Comparison of ENCODE assay signal across 36 cellular contexts in genomic region chr10:5073659-5074058, GRCh38.
"Had no signal": no experiment of that assay in that cellular context is flagged by ENCODE, and none has a peak within 500 bp of the region (broad histone marks: within the 10 kb centered on the region; RNA-seq: fewer than 3 reads in every experiment).

No MANE protein-coding gene starts in this region.

- ATAC-seq: activated CD8-positive, alpha-beta memory T cell treated with anti-CD3 and anti-CD28 coated beads, Interleukin-2, amount 10 ng/mL, durations not matched to agents 7 days and 5 days; activated T-cell treated with anti-CD3 and anti-CD28 coated beads, Interleukin-2, amount 50 U/mL, for 72 hours; activated T-helper 17 cell treated with anti-CD3 and anti-CD28 coated beads, Interleukin-2, amount 50 U/mL, for 72 hours; body of pancreas had no signal

- H3K36me3 Mint-ChIP-seq: activated CD8-positive, alpha-beta memory T cell treated with anti-CD3 and anti-CD28 coated beads, Interleukin-2, amount 10 ng/mL, durations not matched to agents 7 days and 5 days; activated naive CD4-positive, alpha-beta T cell treated with anti-CD3 and anti-CD28 coated beads, Interleukin-2, amount 50 U/mL, for 24 hours; activated naive CD8-positive, alpha-beta T cell treated with anti-CD3 and anti-CD28 coated beads, Interleukin-2, amount 10 ng/mL, durations not matched to agents 7 days and 5 days had no signal

- DNase-seq: activated CD4-positive, alpha-beta memory T cell treated with anti-CD3 and anti-CD28 coated beads, Interleukin-2, amount 10 ng/mL, durations not matched to agents 7 days and 5 days; activated CD4-positive, alpha-beta T cell treated with anti-CD3 and anti-CD28 coated beads for 1 hour; activated CD4-positive, alpha-beta T cell treated with anti-CD3 and anti-CD28 coated beads for 48 hours; activated CD4-positive, CD25-positive, alpha-beta regulatory T cell; activated CD8-positive, alpha-beta memory T cell treated with anti-CD3 and anti-CD28 coated beads for 24 hours; activated CD8-positive, alpha-beta memory T cell treated with anti-CD3 and anti-CD28 coated beads, Interleukin-2, amount 10 ng/mL, durations not matched to agents 7 days and 5 days; activated gamma-delta T cell; activated naive CD4-positive, alpha-beta T cell treated with Interleukin-2 at 50 U/mL for 16 hours; activated naive CD8-positive, alpha-beta T cell treated with anti-CD3 and anti-CD28 coated beads, Interleukin-2, amount 10 ng/mL, durations not matched to agents 7 days and 5 days; activated T-cell treated with anti-CD3 and anti-CD28 coated beads, Interleukin-2, amount 50 U/mL, for 1 hour; activated T-cell treated with anti-CD3 and anti-CD28 coated beads, Interleukin-2, amount 50 U/mL, for 72 hours; adrenal gland; body of pancreas; Kasumi-1; KG1; MG63; NCI-H1048; NCI-H1105 treated with DMSO at 0.1 percent for 48 hours; NCI-H1436; NCI-H1694; NCI-H1930; NCI-H2081 treated with DMSO at 0.1 percent for 48 hours; NCI-H226; NCI-H446 treated with DMSO at 0.1 percent for 48 hours; NCI-H524; Peyer's patch; RPMI8226; SW 1271; T-helper 1 cell; T-helper 2 cell; T-helper 9 cell; WERI-Rb-1 had no signal

- H3K27me3 Mint-ChIP-seq: activated CD8-positive, alpha-beta memory T cell treated with anti-CD3 and anti-CD28 coated beads, Interleukin-2, amount 10 ng/mL, durations not matched to agents 7 days and 5 days had no signal

- H3K4me3 Mint-ChIP-seq: activated CD4-positive, alpha-beta memory T cell treated with anti-CD3 and anti-CD28 coated beads, Interleukin-2, amount 10 ng/mL, durations not matched to agents 7 days and 5 days; activated CD8-positive, alpha-beta memory T cell treated with anti-CD3 and anti-CD28 coated beads, Interleukin-2, amount 10 ng/mL, durations not matched to agents 7 days and 5 days; activated naive CD4-positive, alpha-beta T cell treated with anti-CD3 and anti-CD28 coated beads, Interleukin-2, amount 50 U/mL, for 24 hours; activated naive CD8-positive, alpha-beta T cell treated with anti-CD3 and anti-CD28 coated beads, Interleukin-2, amount 10 ng/mL, durations not matched to agents 7 days and 5 days; activated T-cell treated with anti-CD3 and anti-CD28 coated beads, Interleukin-2, amount 50 U/mL, for 72 hours; activated T-helper 17 cell treated with anti-CD3 and anti-CD28 coated beads, Interleukin-2, amount 50 U/mL, for 72 hours had no signal

- H3K36me3 ChIP-seq: adrenal gland, breast epithelium, MG63, Peyer's patch, WERI-Rb-1 had no signal

- H3K4me3 ChIP-seq: adrenal gland, body of pancreas, breast epithelium, MG63, Peyer's patch had no signal

- FAIRE-seq: astrocyte had no signal

- H3K9me3 Mint-ChIP-seq: activated naive CD4-positive, alpha-beta T cell treated with anti-CD3 and anti-CD28 coated beads, Interleukin-2, amount 50 U/mL, for 24 hours; activated T-helper 17 cell treated with anti-CD3 and anti-CD28 coated beads, Interleukin-2, amount 50 U/mL, for 72 hours had no signal

- H3K27me3 ChIP-seq: adrenal gland, body of pancreas, breast epithelium, MG63, Peyer's patch had no signal

- H3K27ac Mint-ChIP-seq: activated CD4-positive, alpha-beta memory T cell treated with anti-CD3 and anti-CD28 coated beads, Interleukin-2, amount 10 ng/mL, durations not matched to agents 7 days and 5 days; activated CD8-positive, alpha-beta memory T cell treated with anti-CD3 and anti-CD28 coated beads, Interleukin-2, amount 10 ng/mL, durations not matched to agents 7 days and 5 days; activated naive CD4-positive, alpha-beta T cell treated with anti-CD3 and anti-CD28 coated beads, Interleukin-2, amount 50 U/mL, for 24 hours; activated naive CD8-positive, alpha-beta T cell treated with anti-CD3 and anti-CD28 coated beads, Interleukin-2, amount 10 ng/mL, durations not matched to agents 7 days and 5 days; activated T-cell treated with anti-CD3 and anti-CD28 coated beads, Interleukin-2, amount 50 U/mL, for 72 hours; activated T-helper 17 cell treated with anti-CD3 and anti-CD28 coated beads, Interleukin-2, amount 50 U/mL, for 72 hours had no signal

- H3K9me3 ChIP-seq: adrenal gland, body of pancreas, breast epithelium, Peyer's patch had no signal

- H3K4me1 Mint-ChIP-seq: activated CD4-positive, alpha-beta memory T cell treated with anti-CD3 and anti-CD28 coated beads, Interleukin-2, amount 10 ng/mL, durations not matched to agents 7 days and 5 days; activated CD8-positive, alpha-beta memory T cell treated with anti-CD3 and anti-CD28 coated beads, Interleukin-2, amount 10 ng/mL, durations not matched to agents 7 days and 5 days; activated naive CD4-positive, alpha-beta T cell treated with anti-CD3 and anti-CD28 coated beads, Interleukin-2, amount 50 U/mL, for 24 hours; activated naive CD8-positive, alpha-beta T cell treated with anti-CD3 and anti-CD28 coated beads, Interleukin-2, amount 10 ng/mL, durations not matched to agents 7 days and 5 days; activated T-helper 17 cell treated with anti-CD3 and anti-CD28 coated beads, Interleukin-2, amount 50 U/mL, for 72 hours had no signal
